Comparison of ENCODE assay signal across 1 cellular context in the genomic region with DNA sequence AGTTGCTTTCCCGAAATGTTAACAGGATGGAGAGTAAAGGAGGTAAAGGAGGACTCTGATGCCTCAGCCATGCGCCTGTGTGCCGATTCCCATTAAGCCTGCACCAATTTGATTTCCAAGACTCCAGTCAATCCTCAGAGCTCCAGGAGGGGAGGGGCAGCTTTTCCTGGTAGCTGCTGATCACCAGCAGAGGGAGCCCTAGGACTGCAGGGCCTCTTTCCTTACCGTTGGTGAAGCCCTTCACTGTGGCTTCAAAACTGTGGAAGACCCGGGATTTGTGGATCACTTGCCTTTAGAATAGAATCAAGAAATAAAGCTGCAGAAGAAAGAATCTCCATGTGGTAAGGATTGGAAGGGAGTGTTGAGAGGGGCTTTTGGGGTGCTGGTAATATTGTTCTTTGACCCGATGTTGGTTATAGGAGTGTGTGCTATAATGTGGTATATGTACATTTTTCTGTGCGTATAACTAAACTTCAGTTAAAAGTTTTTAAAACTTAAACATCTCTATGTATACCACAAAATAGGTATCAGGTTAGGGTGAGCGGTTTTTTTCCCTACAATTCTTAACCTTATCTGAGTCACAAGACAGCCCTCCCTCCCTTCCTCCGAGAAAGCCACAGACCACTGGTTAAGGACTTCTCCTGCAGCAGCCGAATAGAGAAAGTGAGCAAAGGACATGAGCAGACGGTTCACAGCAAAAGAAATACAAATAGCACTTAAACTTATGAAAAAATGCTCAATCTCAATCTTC.
TF ChIP-seq lines count a peak whose summit lies in the region.

No MANE protein-coding gene starts in this region.

TF ChIP-seq in K562, 482 proteins besides CTCF, POLR2A, EP300 and RAD21 (continued from another document and continues in another):
- TF ChIP-seq, protein P1, sequence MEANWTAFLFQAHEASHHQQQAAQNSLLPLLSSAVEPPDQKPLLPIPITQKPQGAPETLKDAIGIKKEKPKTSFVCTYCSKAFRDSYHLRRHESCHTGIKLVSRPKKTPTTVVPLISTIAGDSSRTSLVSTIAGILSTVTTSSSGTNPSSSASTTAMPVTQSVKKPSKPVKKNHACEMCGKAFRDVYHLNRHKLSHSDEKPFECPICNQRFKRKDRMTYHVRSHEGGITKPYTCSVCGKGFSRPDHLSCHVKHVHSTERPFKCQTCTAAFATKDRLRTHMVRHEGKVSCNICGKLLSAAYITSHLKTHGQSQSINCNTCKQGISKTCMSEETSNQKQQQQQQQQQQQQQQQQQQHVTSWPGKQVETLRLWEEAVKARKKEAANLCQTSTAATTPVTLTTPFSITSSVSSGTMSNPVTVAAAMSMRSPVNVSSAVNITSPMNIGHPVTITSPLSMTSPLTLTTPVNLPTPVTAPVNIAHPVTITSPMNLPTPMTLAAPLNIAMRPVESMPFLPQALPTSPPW (CRISPR knock-in tag; IDR thresholded peaks at IDR 0.05), result peak; percentile 50
- TF ChIP-seq, protein P2, sequence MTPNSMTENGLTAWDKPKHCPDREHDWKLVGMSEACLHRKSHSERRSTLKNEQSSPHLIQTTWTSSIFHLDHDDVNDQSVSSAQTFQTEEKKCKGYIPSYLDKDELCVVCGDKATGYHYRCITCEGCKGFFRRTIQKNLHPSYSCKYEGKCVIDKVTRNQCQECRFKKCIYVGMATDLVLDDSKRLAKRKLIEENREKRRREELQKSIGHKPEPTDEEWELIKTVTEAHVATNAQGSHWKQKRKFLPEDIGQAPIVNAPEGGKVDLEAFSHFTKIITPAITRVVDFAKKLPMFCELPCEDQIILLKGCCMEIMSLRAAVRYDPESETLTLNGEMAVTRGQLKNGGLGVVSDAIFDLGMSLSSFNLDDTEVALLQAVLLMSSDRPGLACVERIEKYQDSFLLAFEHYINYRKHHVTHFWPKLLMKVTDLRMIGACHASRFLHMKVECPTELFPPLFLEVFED (CRISPR knock-in tag; conservative IDR thresholded peaks at IDR 0.05), result 0 out of 2 replicates have a peak, but pooled peaks have one; percentile 29
- TF ChIP-seq ZNF408 (CRISPR knock-in tag; IDR thresholded peaks at IDR 0.05; ENCODE audit: low read depth) (no peak), FOXA3 (CRISPR knock-in tag; conservative IDR thresholded peaks at IDR 0.05 in 1 of 2, IDR thresholded peaks at IDR 0.05 in 1 of 2) (no peak), PYGO2 (tag; IDR thresholded peaks at IDR 0.05) (no peak), HNRNPUL1 (IDR thresholded peaks at IDR 0.05; ENCODE audit: low read length) (no peak), MYC (IDR thresholded peaks at IDR 0.05; ENCODE audit: low read depth, low read length) (no peak), MYC (CRISPR knock-in tag; IDR thresholded peaks at IDR 0.05; ENCODE audit: borderline replicate concordance, low read depth) (no peak), CBX1 (IDR thresholded peaks at IDR 0.05; ENCODE audit: low read depth) (no peak), ELF1 (tag; IDR thresholded peaks at IDR 0.05) (0 out of 2 replicates have a peak, but pooled peaks have one; percentile 27), HDGF (IDR thresholded peaks at IDR 0.05) (0 out of 2 replicates have a peak, but pooled peaks have one; percentile 24), BRD4 (IDR thresholded peaks at IDR 0.05) (no peak), JUNB (CRISPR knock-in tag; conservative IDR thresholded peaks at IDR 0.05) (no peak), ARID2 (IDR thresholded peaks at IDR 0.05) (0 out of 2 replicates have a peak, but pooled peaks have one; percentile 76), NONO (IDR thresholded peaks at IDR 0.05; ENCODE audit: low read depth in 2 of 2, low read length in 1 of 2) (no peak), HDAC8 (tag; IDR thresholded peaks at IDR 0.05) (no peak), ZNF668 (CRISPR knock-in tag; IDR thresholded peaks at IDR 0.05) (no peak), NFE2 (IDR thresholded peaks at IDR 0.05; ENCODE audit: low read depth) (no peak), CC2D1A (IDR thresholded peaks at IDR 0.05) (no peak), ZNF239 (CRISPR knock-in tag; IDR thresholded peaks at IDR 0.05) (no peak), ZNF780A (CRISPR knock-in tag; IDR thresholded peaks at IDR 0.05) (no peak), ZNF212 (CRISPR knock-in tag; IDR thresholded peaks at IDR 0.05) (no peak)
- TF ChIP-seq, protein P3, sequence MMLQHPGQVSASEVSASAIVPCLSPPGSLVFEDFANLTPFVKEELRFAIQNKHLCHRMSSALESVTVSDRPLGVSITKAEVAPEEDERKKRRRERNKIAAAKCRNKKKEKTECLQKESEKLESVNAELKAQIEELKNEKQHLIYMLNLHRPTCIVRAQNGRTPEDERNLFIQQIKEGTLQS (IDR thresholded peaks at IDR 0.05), result no peak
- TF ChIP-seq, protein P3 (CRISPR knock-in tag; conservative IDR thresholded peaks at IDR 0.05), result no peak
- TF ChIP-seq, protein P4, sequence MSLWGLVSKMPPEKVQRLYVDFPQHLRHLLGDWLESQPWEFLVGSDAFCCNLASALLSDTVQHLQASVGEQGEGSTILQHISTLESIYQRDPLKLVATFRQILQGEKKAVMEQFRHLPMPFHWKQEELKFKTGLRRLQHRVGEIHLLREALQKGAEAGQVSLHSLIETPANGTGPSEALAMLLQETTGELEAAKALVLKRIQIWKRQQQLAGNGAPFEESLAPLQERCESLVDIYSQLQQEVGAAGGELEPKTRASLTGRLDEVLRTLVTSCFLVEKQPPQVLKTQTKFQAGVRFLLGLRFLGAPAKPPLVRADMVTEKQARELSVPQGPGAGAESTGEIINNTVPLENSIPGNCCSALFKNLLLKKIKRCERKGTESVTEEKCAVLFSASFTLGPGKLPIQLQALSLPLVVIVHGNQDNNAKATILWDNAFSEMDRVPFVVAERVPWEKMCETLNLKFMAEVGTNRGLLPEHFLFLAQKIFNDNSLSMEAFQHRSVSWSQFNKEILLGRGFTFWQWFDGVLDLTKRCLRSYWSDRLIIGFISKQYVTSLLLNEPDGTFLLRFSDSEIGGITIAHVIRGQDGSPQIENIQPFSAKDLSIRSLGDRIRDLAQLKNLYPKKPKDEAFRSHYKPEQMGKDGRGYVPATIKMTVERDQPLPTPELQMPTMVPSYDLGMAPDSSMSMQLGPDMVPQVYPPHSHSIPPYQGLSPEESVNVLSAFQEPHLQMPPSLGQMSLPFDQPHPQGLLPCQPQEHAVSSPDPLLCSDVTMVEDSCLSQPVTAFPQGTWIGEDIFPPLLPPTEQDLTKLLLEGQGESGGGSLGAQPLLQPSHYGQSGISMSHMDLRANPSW (CRISPR knock-in tag; IDR thresholded peaks at IDR 0.05), result no peak
- TF ChIP-seq, protein P5, sequence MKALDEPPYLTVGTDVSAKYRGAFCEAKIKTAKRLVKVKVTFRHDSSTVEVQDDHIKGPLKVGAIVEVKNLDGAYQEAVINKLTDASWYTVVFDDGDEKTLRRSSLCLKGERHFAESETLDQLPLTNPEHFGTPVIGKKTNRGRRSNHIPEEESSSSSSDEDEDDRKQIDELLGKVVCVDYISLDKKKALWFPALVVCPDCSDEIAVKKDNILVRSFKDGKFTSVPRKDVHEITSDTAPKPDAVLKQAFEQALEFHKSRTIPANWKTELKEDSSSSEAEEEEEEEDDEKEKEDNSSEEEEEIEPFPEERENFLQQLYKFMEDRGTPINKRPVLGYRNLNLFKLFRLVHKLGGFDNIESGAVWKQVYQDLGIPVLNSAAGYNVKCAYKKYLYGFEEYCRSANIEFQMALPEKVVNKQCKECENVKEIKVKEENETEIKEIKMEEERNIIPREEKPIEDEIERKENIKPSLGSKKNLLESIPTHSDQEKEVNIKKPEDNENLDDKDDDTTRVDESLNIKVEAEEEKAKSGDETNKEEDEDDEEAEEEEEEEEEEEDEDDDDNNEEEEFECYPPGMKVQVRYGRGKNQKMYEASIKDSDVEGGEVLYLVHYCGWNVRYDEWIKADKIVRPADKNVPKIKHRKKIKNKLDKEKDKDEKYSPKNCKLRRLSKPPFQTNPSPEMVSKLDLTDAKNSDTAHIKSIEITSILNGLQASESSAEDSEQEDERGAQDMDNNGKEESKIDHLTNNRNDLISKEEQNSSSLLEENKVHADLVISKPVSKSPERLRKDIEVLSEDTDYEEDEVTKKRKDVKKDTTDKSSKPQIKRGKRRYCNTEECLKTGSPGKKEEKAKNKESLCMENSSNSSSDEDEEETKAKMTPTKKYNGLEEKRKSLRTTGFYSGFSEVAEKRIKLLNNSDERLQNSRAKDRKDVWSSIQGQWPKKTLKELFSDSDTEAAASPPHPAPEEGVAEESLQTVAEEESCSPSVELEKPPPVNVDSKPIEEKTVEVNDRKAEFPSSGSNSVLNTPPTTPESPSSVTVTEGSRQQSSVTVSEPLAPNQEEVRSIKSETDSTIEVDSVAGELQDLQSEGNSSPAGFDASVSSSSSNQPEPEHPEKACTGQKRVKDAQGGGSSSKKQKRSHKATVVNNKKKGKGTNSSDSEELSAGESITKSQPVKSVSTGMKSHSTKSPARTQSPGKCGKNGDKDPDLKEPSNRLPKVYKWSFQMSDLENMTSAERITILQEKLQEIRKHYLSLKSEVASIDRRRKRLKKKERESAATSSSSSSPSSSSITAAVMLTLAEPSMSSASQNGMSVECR (CRISPR knock-in tag; IDR thresholded peaks at IDR 0.05), result no peak
- TF ChIP-seq, protein P6, sequence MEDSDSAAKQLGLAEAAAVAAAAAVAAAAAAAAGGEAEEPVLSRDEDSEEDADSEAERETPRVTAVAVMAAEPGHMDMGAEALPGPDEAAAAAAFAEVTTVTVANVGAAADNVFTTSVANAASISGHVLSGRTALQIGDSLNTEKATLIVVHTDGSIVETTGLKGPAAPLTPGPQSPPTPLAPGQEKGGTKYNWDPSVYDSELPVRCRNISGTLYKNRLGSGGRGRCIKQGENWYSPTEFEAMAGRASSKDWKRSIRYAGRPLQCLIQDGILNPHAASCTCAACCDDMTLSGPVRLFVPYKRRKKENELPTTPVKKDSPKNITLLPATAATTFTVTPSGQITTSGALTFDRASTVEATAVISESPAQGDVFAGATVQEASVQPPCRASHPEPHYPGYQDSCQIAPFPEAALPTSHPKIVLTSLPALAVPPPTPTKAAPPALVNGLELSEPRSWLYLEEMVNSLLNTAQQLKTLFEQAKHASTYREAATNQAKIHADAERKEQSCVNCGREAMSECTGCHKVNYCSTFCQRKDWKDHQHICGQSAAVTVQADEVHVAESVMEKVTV (CRISPR knock-in tag; IDR thresholded peaks at IDR 0.05), result peak; percentile 93
- TF ChIP-seq, protein P7, sequence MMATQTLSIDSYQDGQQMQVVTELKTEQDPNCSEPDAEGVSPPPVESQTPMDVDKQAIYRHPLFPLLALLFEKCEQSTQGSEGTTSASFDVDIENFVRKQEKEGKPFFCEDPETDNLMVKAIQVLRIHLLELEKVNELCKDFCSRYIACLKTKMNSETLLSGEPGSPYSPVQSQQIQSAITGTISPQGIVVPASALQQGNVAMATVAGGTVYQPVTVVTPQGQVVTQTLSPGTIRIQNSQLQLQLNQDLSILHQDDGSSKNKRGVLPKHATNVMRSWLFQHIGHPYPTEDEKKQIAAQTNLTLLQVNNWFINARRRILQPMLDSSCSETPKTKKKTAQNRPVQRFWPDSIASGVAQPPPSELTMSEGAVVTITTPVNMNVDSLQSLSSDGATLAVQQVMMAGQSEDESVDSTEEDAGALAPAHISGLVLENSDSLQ (IDR thresholded peaks at IDR 0.05), result no peak
- TF ChIP-seq, protein P8, sequence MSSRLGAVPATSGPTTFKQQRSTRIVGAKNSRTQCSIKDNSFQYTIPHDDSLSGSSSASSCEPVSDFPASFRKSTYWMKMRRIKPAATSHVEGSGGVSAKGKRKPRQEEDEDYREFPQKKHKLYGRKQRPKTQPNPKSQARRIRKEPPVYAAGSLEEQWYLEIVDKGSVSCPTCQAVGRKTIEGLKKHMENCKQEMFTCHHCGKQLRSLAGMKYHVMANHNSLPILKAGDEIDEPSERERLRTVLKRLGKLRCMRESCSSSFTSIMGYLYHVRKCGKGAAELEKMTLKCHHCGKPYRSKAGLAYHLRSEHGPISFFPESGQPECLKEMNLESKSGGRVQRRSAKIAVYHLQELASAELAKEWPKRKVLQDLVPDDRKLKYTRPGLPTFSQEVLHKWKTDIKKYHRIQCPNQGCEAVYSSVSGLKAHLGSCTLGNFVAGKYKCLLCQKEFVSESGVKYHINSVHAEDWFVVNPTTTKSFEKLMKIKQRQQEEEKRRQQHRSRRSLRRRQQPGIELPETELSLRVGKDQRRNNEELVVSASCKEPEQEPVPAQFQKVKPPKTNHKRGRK (tag; IDR thresholded peaks at IDR 0.05), result 0 out of 2 replicates have a peak, but pooled peaks have one; percentile 29
- TF ChIP-seq, protein P9, sequence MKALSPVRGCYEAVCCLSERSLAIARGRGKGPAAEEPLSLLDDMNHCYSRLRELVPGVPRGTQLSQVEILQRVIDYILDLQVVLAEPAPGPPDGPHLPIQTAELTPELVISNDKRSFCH (CRISPR knock-in tag; IDR thresholded peaks at IDR 0.05), result no peak
- TF ChIP-seq, protein P9 (tag; IDR thresholded peaks at IDR 0.05), result no peak
- TF ChIP-seq, protein P10, sequence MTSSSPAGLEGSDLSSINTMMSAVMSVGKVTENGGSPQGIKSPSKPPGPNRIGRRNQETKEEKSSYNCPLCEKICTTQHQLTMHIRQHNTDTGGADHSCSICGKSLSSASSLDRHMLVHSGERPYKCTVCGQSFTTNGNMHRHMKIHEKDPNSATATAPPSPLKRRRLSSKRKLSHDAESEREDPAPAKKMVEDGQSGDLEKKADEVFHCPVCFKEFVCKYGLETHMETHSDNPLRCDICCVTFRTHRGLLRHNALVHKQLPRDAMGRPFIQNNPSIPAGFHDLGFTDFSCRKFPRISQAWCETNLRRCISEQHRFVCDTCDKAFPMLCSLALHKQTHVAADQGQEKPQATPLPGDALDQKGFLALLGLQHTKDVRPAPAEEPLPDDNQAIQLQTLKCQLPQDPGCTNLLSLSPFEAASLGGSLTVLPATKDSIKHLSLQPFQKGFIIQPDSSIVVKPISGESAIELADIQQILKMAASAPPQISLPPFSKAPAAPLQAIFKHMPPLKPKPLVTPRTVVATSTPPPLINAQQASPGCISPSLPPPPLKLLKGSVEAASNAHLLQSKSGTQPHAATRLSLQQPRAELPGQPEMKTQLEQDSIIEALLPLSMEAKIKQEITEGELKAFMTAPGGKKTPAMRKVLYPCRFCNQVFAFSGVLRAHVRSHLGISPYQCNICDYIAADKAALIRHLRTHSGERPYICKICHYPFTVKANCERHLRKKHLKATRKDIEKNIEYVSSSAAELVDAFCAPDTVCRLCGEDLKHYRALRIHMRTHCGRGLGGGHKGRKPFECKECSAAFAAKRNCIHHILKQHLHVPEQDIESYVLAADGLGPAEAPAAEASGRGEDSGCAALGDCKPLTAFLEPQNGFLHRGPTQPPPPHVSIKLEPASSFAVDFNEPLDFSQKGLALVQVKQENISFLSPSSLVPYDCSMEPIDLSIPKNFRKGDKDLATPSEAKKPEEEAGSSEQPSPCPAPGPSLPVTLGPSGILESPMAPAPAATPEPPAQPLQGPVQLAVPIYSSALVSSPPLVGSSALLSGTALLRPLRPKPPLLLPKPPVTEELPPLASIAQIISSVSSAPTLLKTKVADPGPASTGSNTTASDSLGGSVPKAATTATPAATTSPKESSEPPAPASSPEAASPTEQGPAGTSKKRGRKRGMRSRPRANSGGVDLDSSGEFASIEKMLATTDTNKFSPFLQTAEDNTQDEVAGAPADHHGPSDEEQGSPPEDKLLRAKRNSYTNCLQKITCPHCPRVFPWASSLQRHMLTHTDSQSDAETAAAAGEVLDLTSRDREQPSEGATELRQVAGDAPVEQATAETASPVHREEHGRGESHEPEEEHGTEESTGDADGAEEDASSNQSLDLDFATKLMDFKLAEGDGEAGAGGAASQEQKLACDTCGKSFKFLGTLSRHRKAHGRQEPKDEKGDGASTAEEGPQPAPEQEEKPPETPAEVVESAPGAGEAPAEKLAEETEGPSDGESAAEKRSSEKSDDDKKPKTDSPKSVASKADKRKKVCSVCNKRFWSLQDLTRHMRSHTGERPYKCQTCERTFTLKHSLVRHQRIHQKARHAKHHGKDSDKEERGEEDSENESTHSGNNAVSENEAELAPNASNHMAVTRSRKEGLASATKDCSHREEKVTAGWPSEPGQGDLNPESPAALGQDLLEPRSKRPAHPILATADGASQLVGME (CRISPR knock-in tag; IDR thresholded peaks at IDR 0.05), result 0 out of 2 replicates have a peak, but pooled peaks have one; percentile 44
